2 cellular contexts compared by ENCODE assay signal in the genomic region with DNA sequence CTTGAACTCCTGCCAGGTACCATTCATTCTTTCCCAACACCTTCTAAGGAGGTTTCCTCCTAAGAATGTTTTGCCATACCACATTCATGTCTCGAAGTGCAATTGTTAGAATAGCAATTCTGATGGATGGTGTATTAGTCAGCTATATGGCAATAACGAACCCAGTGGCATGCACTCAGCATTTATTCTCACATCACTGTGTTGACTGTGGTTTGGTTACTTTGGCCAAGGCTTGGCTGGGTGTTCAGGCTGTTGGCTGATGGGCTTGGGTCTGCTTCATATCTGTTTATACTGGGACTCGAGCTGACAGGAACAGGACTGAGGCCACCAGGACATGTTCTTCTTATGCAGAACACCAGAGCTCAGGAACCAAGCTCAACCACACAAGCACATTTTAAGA.
TF ChIP-seq lines count a peak whose summit lies in the region.

No MANE protein-coding gene starts in this region.

TF ChIP-seq in A549, 52 proteins besides CTCF, POLR2A, EP300 and RAD21:
- no peak for TF ChIP-seq MYC (IDR thresholded peaks at IDR 0.05; ENCODE audit: borderline replicate concordance, low read length)
- no peak for TF ChIP-seq ZFP36 (IDR thresholded peaks at IDR 0.05; ENCODE audit: borderline replicate concordance, partially characterized antibody)

TF ChIP-seq in HEK293T, 16 proteins besides CTCF, POLR2A, EP300 and RAD21 (continued from another document):
- TF ChIP-seq NFRKB (IDR thresholded peaks at IDR 0.05): no peak
- TF ChIP-seq SP1 (IDR thresholded peaks at IDR 0.05): no peak
- no peak for TF ChIP-seq FOXM1 (IDR thresholded peaks at IDR 0.05; ENCODE audit: borderline replicate concordance)
- TF ChIP-seq SUZ12 (IDR thresholded peaks at IDR 0.05): no peak
- no peak for TF ChIP-seq FOXK2 (IDR thresholded peaks at IDR 0.05)
- no peak for TF ChIP-seq BHLHE40 (IDR thresholded peaks at IDR 0.05; ENCODE audit: borderline replicate concordance)
- no peak for TF ChIP-seq TARDBP (IDR thresholded peaks at IDR 0.05)
- no peak for TF ChIP-seq LEF1 (IDR thresholded peaks at IDR 0.05; ENCODE audit: borderline replicate concordance)
- TF ChIP-seq ZNF384 (IDR thresholded peaks at IDR 0.05): no peak
- TF ChIP-seq ARNT (IDR thresholded peaks at IDR 0.05): no peak
- TF ChIP-seq ELF4 (IDR thresholded peaks at IDR 0.05): no peak
- TF ChIP-seq HDGF (IDR thresholded peaks at IDR 0.05; ENCODE audit: borderline replicate concordance): no peak
- no peak for TF ChIP-seq CTBP1 (IDR thresholded peaks at IDR 0.05; ENCODE audit: borderline replicate concordance)
- no peak for TF ChIP-seq L3MBTL2 (conservative IDR thresholded peaks at IDR 0.05)
- TF ChIP-seq, protein P1, sequence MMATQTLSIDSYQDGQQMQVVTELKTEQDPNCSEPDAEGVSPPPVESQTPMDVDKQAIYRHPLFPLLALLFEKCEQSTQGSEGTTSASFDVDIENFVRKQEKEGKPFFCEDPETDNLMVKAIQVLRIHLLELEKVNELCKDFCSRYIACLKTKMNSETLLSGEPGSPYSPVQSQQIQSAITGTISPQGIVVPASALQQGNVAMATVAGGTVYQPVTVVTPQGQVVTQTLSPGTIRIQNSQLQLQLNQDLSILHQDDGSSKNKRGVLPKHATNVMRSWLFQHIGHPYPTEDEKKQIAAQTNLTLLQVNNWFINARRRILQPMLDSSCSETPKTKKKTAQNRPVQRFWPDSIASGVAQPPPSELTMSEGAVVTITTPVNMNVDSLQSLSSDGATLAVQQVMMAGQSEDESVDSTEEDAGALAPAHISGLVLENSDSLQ (IDR thresholded peaks at IDR 0.05): no peak
